26 cellular contexts compared by ENCODE assay signal in the genomic region with DNA sequence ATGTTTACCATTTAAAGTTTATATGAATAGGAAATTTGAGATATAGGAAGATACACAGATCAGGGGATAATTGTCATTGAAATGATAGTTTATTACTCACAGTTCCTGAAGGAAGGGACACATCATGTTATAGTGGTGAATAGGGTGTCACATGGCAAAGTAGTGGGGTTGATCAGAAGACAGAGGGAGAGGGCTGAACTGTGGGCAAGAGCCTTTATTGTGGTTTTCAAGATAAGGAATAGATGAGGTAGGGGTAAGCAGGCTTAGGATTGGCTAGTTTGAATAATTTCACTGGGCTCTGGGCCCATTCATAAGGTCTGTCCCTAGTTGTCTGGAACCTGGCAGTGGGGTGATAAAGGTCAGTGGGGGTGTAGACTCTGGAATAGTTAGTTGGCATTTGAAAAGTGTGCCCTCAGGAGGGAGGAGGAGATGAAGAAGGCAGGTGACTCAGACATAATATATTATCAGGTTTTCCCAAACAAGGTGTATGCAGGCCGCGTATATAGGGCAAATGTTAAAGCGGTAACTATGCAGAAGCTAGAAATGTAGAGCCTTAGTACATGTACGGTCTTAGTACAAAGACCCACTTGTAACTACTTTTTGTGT. TPM values are rescaled to one million over a fixed set of nuclear protein-coding genes. Genes with fewer than 3 reads are reported as not detected.
"Had no signal": no experiment of that assay in that cellular context is flagged by ENCODE, and none has a peak within 500 bp of the region (broad histone marks: within the 10 kb centered on the region; RNA-seq: fewer than 3 reads in every experiment).

No MANE protein-coding gene starts in this region.

- H3K4me3 ChIP-seq: body of pancreas, SJCRH30 had no signal

- H3K36me3 ChIP-seq: SJCRH30, WERI-Rb-1 had no signal

- H3K27ac ChIP-seq: body of pancreas, RWPE1, SJCRH30, WERI-Rb-1 had no signal

- H3K4me2 ChIP-seq: SK-N-SH had no signal

- DNase-seq: activated CD4-positive, alpha-beta memory T cell treated with anti-CD3 and anti-CD28 coated beads, Interleukin-2, amount 10 ng/mL, durations not matched to agents 7 days and 5 days; activated CD4-positive, alpha-beta T cell treated with anti-CD3 and anti-CD28 coated beads for 36 hours; activated CD4-positive, alpha-beta T cell treated with anti-CD3 and anti-CD28 coated beads, Interleukin-2, amount 50 U/mL, for 1 hour; activated gamma-delta T cell; activated naive CD4-positive, alpha-beta T cell treated with anti-CD3 and anti-CD28 coated beads for 36 hours; activated T-cell treated with anti-CD3 and anti-CD28 coated beads for 4 hours; activated T-cell treated with anti-CD3 and anti-CD28 coated beads, Interleukin-2, amount 50 U/mL, for 48 hours; aorta; body of pancreas; NCI-H1105 treated with DMSO at 0.1 percent for 48 hours; NCI-H1436 treated with DMSO at 0.1 percent for 48 hours; NCI-H187 treated with DMSO at 0.1 percent for 48 hours; NCI-H2107; NCI-H2171 treated with DMSO at 0.1 percent for 48 hours; NCI-H345; NCI-H510A; NCI-H526 treated with DMSO at 0.1 percent for 48 hours; NCI-H82; Right ventricle myocardium superior; SJCRH30; SK-N-SH; T-helper 1 cell; WERI-Rb-1 had no signal

- ATAC-seq: activated CD4-positive, alpha-beta T cell treated with anti-CD3 and anti-CD28 coated beads for 36 hours; activated T-helper 17 cell treated with anti-CD3 and anti-CD28 coated beads, Interleukin-2, amount 50 U/mL, for 72 hours; body of pancreas; Panc1 had no signal

- H3K4me1 ChIP-seq: body of pancreas, SJCRH30 had no signal

- H3K9me3 ChIP-seq: body of pancreas, SJCRH30, SK-N-SH had no signal

- H3K27me3 ChIP-seq: body of pancreas had no signal

- H3K9ac ChIP-seq: SK-N-SH had no signal

RNA-seq across cellular contexts. Expression of gene FGL2, which starts 18.5 kb away (rescaled TPM):
- total RNA-seq: activated naive CD4-positive, alpha-beta T cell treated with anti-CD3 and anti-CD28 coated beads for 36 hours had no signal
- polyA plus RNA-seq: SK-N-SH had no signal
